In genomic region chr10:88095778-88096452, GRCh38 we compare ENCODE assay signal across 16 cellular contexts.
"Had no signal": no experiment of that assay in that cellular context is flagged by ENCODE, and none has a peak within 500 bp of the region (broad histone marks: within the 10 kb centered on the region; RNA-seq: fewer than 3 reads in every experiment).

No MANE protein-coding gene starts in this region.

- DNase-seq: activated CD4-positive, alpha-beta memory T cell treated with anti-CD3 and anti-CD28 coated beads, Interleukin-2, amount 10 ng/mL, durations not matched to agents 7 days and 5 days; activated CD4-positive, alpha-beta T cell treated with anti-CD3 and anti-CD28 coated beads for 48 hours; activated CD4-positive, CD25-positive, alpha-beta regulatory T cell; activated CD8-positive, alpha-beta memory T cell treated with anti-CD3 and anti-CD28 coated beads, Interleukin-2, amount 10 ng/mL, durations not matched to agents 7 days and 5 days; effector memory CD8-positive, alpha-beta T cell; hypothalamus; kidney; left ventricle myocardium inferior; stomach; T-helper 1 cell; T-helper 9 cell; testis; upper lobe of left lung had no signal

- ATAC-seq: activated CD8-positive, alpha-beta memory T cell treated with anti-CD3 and anti-CD28 coated beads, Interleukin-2, amount 10 ng/mL, durations not matched to agents 7 days and 5 days; effector memory CD8-positive, alpha-beta T cell had no signal

- H3K4me3 ChIP-seq: left ventricle myocardium inferior, stomach, testis, upper lobe of left lung had no signal

- H3K4me1 ChIP-seq: testis had no signal

- H3K27me3 ChIP-seq: foreskin keratinocyte, stomach, testis, upper lobe of left lung had no signal

- H3K9me3 Mint-ChIP-seq: neural crest cell had no signal

- H3K4me1 Mint-ChIP-seq: neural crest cell had no signal

- H3K27ac ChIP-seq: foreskin keratinocyte, left ventricle myocardium inferior, stomach, testis had no signal

- H3K36me3 ChIP-seq: left ventricle myocardium inferior, stomach, upper lobe of left lung had no signal

- H3K27ac Mint-ChIP-seq: activated CD4-positive, alpha-beta memory T cell treated with anti-CD3 and anti-CD28 coated beads, Interleukin-2, amount 10 ng/mL, durations not matched to agents 7 days and 5 days; activated CD8-positive, alpha-beta memory T cell treated with anti-CD3 and anti-CD28 coated beads, Interleukin-2, amount 10 ng/mL, durations not matched to agents 7 days and 5 days; activated naive CD8-positive, alpha-beta T cell had no signal

- H3K4me3 Mint-ChIP-seq: activated CD4-positive, alpha-beta memory T cell treated with anti-CD3 and anti-CD28 coated beads, Interleukin-2, amount 10 ng/mL, durations not matched to agents 7 days and 5 days; activated CD8-positive, alpha-beta memory T cell treated with anti-CD3 and anti-CD28 coated beads, Interleukin-2, amount 10 ng/mL, durations not matched to agents 7 days and 5 days; activated naive CD8-positive, alpha-beta T cell; effector memory CD8-positive, alpha-beta T cell; neural crest cell had no signal

- H3K9me3 ChIP-seq: left ventricle myocardium inferior, stomach, testis, upper lobe of left lung had no signal

- H3K27me3 Mint-ChIP-seq: activated naive CD8-positive, alpha-beta T cell; effector memory CD8-positive, alpha-beta T cell had no signal
